15 cellular contexts compared by ENCODE assay signal in the genomic region with DNA sequence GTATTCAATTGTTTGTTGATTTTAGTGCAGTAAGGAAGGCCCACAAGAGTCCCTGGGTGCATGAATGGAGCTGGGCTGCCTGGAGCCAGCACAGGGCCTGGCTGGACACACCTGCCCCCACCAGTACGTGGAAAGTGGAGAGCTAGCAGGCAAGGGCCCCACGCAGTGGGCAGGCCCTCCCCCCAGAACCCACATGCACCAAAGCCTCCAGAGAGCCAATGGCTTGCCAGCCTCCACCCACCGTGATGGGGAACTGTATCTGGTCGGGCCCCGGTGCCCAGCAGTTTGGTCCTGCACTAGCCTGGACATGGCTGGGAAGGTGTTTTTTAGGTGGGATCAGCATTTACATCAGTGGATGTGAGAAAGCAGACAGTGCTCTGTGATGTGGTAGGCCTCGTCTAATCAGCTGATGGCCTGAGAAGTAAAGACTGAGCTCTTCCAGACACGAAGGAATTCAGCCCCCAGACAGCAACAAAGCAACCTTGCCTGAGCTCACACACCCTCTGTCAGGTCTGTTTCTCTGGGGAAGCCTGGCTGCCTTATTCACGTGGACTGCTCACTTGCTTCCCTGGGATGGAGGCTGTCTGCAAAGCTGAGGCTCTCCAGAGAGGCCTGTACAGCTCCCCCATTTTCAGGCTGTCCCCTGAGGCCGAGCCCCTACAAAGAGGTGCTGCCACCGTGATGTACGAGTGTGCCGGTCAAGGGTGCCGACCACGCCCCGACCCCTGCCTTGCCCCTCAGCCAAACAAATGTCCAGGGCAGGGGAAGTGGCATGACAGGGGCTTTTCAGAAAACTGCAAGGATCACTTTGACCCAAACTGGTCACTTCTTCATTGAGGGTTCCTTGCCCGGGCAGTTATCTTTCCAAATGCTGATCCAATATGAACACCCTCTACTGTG. TPM values are rescaled to one million over a fixed set of nuclear protein-coding genes. Genes with fewer than 3 reads are reported as not detected.
A peak's percentile ranks its signal among the peaks of the same experiment; 100 is the strongest.
DNase-seq lines count a peak whose midpoint lies in the region; ATAC-seq, FAIRE-seq and TF ChIP-seq lines count a peak whose summit lies in the region.
"Had no signal": no experiment of that assay in that cellular context is flagged by ENCODE, and none has a peak within 500 bp of the region (broad histone marks: within the 10 kb centered on the region; RNA-seq: fewer than 3 reads in every experiment).

No MANE protein-coding gene starts in this region.

- H3K27ac ChIP-seq in BLaER1 (peak overlapping the region; percentile 84), HUES6 (ENCODE audit: low read depth, low read length) (0 out of 2 replicates have a peak overlapping the region, but pooled peaks have one; percentile 10), MM.1S (ENCODE audit: low read length) (no peak overlapping the region)

- H2AFZ ChIP-seq in MM.1S (ENCODE audit: low read length) = no peak overlapping the region

- H3K4me2 ChIP-seq in BLaER1 (peak overlapping the region; percentile 88), MM.1S (ENCODE audit: low read depth, low read length) (no peak overlapping the region)

- FAIRE-seq in GM12892 (lab: Jason Lieb, UNC) = no peak
- FAIRE-seq: A204.1 had no signal

- H3K79me2 ChIP-seq in MM.1S (ENCODE audit: low read length) = no peaks in the 10 kb centered on the region

- no peaks in the 10 kb centered on the region for H4K20me1 ChIP-seq in BLaER1
- no peaks in the 10 kb centered on the region for H4K20me1 ChIP-seq in MM.1S (ENCODE audit: insufficient read depth, low read length)

- peaks cover 92% of the 10 kb centered on the region for H3K4me1 ChIP-seq in BLaER1
- H3K4me1 ChIP-seq in HUES6 (ENCODE audit: control insufficient read depth, insufficient read depth, low read length) = peaks cover 41% of the 10 kb centered on the region
- no peaks in the 10 kb centered on the region for H3K4me1 ChIP-seq in MM.1S (ENCODE audit: low read length)

- H3K9ac ChIP-seq in BLaER1 (peak overlapping the region; percentile 16; the same call in 1 of the 2 replicates), HUES6 (ENCODE audit: low read length) (no peak overlapping the region), MM.1S (ENCODE audit: low read length) (no peak overlapping the region)

- peak; percentile 11 for ATAC-seq in omental fat pad (ENCODE audit: low FRiP score)
- no peak for ATAC-seq in activated CD4-positive, CD25-positive, alpha-beta regulatory T cell treated with anti-CD3 and anti-CD28 coated beads, Interleukin-2, amount 50 U/mL, for 24 hours
- no peak for ATAC-seq in left colon
- ATAC-seq: Panc1, Right ventricle myocardium inferior had no signal

- H3K27me3 ChIP-seq in BLaER1 = no peaks in the 10 kb centered on the region
- H3K27me3 ChIP-seq in HUES6 (ENCODE audit: control insufficient read depth, insufficient read depth, low read length) = no peaks in the 10 kb centered on the region
- H3K27me3 ChIP-seq in MM.1S (replicated peaks; ENCODE audit: insufficient read depth, low read length) = no peaks in the 10 kb centered on the region

- no peaks in the 10 kb centered on the region for H3K9me3 ChIP-seq in BLaER1
- H3K9me3 ChIP-seq in HUES6 (ENCODE audit: control insufficient read depth, insufficient read depth, low read depth, low read length) = no peaks in the 10 kb centered on the region
- H3K9me3 ChIP-seq in MM.1S (replicated peaks; ENCODE audit: insufficient read depth, low read length) = no peaks in the 10 kb centered on the region
- H3K9me3 ChIP-seq: Caco-2 had no signal

- TF ChIP-seq POLR2A in GM12892 (IDR thresholded peaks at IDR 0.05; ENCODE audit: low read depth, low read length) = no peak

- no peaks in the 10 kb centered on the region for H3K36me3 ChIP-seq in BLaER1
- H3K36me3 ChIP-seq in HUES6 (ENCODE audit: control insufficient read depth, insufficient read depth, low read length) = peaks cover 9% of the 10 kb centered on the region; the same call in 1 of the 2 replicates
- no peaks in the 10 kb centered on the region for H3K36me3 ChIP-seq in MM.1S (replicated peaks; ENCODE audit: insufficient read depth, low read length)

- H3K9me2 ChIP-seq in MM.1S (replicated peaks; ENCODE audit: insufficient read depth, low read length) = no peaks in the 10 kb centered on the region

- no peaks in the 10 kb centered on the region for H3F3A ChIP-seq in MM.1S (ENCODE audit: insufficient read depth, low read length)

- intact Hi-C loops in left colon (cut with DNase I, micrococcal nuclease) = no loop called here

- TF ChIP-seq CTCF in fibroblast of villous mesenchyme (IDR thresholded peaks at IDR 0.05; ENCODE audit: insufficient read depth, low read depth, low read length) (no peak), omental fat pad (IDR thresholded peaks at IDR 0.05) (no peak), MM.1S (IDR thresholded peaks at IDR 0.05; ENCODE audit: low read length) (no peak)

- H3K4me3 ChIP-seq in BLaER1 = no peak overlapping the region
- no peak overlapping the region for H3K4me3 ChIP-seq in HUES6 (ENCODE audit: low read depth, low read length)
- H3K4me3 ChIP-seq in fibroblast of villous mesenchyme (ENCODE audit: low read depth, low read length) = no peak overlapping the region
- no peak overlapping the region for H3K4me3 ChIP-seq in MM.1S (ENCODE audit: low read length)

- peak; percentile 23 for DNase-seq in fibroblast of villous mesenchyme (ENCODE audit: low read depth)
- DNase-seq in omental fat pad (ENCODE audit: low spot score) = no peak
- DNase-seq in MM.1S = no peak
- no peak for DNase-seq in GM12892 (ENCODE audit: insufficient read length)
- no peak for DNase-seq in left colon
- DNase-seq: Caco-2, NCI-H146, NCI-H345, NCI-H748 treated with DMSO at 0.1 percent for 48 hours had no signal

RNA-seq across cellular contexts. Expression of a gene that starts 27.5 kb away (rescaled TPM):
- total RNA-seq in fibroblast of villous mesenchyme (4.2 and 4.7 TPM in 2 replicates), omental fat pad (10 to 100 TPM; 34.7 to 67.9 (median 49.4) TPM), left colon (10 to 100 TPM; 37.1 to 53.5 TPM)
- 20.3 TPM for polyA plus RNA-seq in GM12892 (2012; ENCODE audit: missing spikeins)
